Comparison of ENCODE assay signal across 9 cellular contexts in genomic region chr2:239259603-239260298, GRCh38.
A peak's percentile ranks its signal among the peaks of the same experiment; 100 is the strongest.
DNase-seq lines count a peak whose midpoint lies in the region; ATAC-seq and TF ChIP-seq lines count a peak whose summit lies in the region.
"Had no signal": no experiment of that assay in that cellular context is flagged by ENCODE, and none has a peak within 500 bp of the region (broad histone marks: within the 10 kb centered on the region; RNA-seq: fewer than 3 reads in every experiment).

No MANE protein-coding gene starts in this region.

- peaks cover 91% of the 10 kb centered on the region for H3K4me1 Mint-ChIP-seq in activated CD4-positive, alpha-beta T cell treated with anti-CD3 and anti-CD28 coated beads, Interleukin-2, amount 10 ng/mL, durations not matched to agents 7 days and 5 days

- H3K4me3 Mint-ChIP-seq in activated CD4-positive, alpha-beta T cell treated with anti-CD3 and anti-CD28 coated beads, Interleukin-2, amount 10 ng/mL, durations not matched to agents 7 days and 5 days, result peak overlapping the region; percentile 68

- H3K27me3 ChIP-seq in colonic mucosa (no peaks in the 10 kb centered on the region), suprapubic skin (no peaks in the 10 kb centered on the region)
- H3K27me3 ChIP-seq: cardiac muscle cell had no signal

- H3K27ac ChIP-seq in colonic mucosa (no peak overlapping the region), suprapubic skin (no peak overlapping the region)
- H3K27ac ChIP-seq: cardiac muscle cell had no signal

- no peak overlapping the region for H3K4me3 ChIP-seq in colonic mucosa
- no peak overlapping the region for H3K4me3 ChIP-seq in suprapubic skin
- H3K4me3 ChIP-seq: cardiac muscle cell had no signal

- peak overlapping the region; percentile 92 for H3K27ac Mint-ChIP-seq in activated CD4-positive, alpha-beta T cell treated with anti-CD3 and anti-CD28 coated beads, Interleukin-2, amount 10 ng/mL, durations not matched to agents 7 days and 5 days

- DNase-seq in activated CD4-positive, alpha-beta T cell treated with anti-CD3 and anti-CD28 coated beads, Interleukin-2, amount 10 ng/mL, durations not matched to agents 7 days and 5 days, result peak; percentile 27
- DNase-seq in activated CD4-positive, alpha-beta T cell treated with anti-CD3 and anti-CD28 coated beads for 1 hour, result no peak
- peak; percentile 46 for DNase-seq in KBM-7
- DNase-seq in colonic mucosa, result peak; percentile 16
- DNase-seq in suprapubic skin (ENCODE audit: low spot score in 2 of 2), result peak; percentile 46 to 61
- no peak for DNase-seq in SW480 (ENCODE audit: low spot score)

- intact Hi-C loops in colonic mucosa (cut with DNase I), result loop anchor here (10.0 kb wide), 1 partner anchor 625 kb away; no protein-coding TSS in a partner anchor

- no peaks in the 10 kb centered on the region for H3K36me3 ChIP-seq in colonic mucosa
- no peaks in the 10 kb centered on the region for H3K36me3 ChIP-seq in suprapubic skin
- H3K36me3 ChIP-seq: cardiac muscle cell had no signal

- H3K27me3 Mint-ChIP-seq in activated CD4-positive, alpha-beta T cell treated with anti-CD3 and anti-CD28 coated beads, Interleukin-2, amount 10 ng/mL, durations not matched to agents 7 days and 5 days, result no peaks in the 10 kb centered on the region

- POLR2A ChIA-PET in activated CD4-positive, alpha-beta T cell treated with anti-CD3 and anti-CD28 coated beads, Interleukin-2, amount 10 ng/mL, durations not matched to agents 7 days and 5 days (lab: Charles Lee), result no interaction called here

- 86% methylated on average over 18 of the region's 18 CpGs for WGBS in suprapubic skin

- H3K9me3 ChIP-seq in colonic mucosa, result no peaks in the 10 kb centered on the region
- H3K9me3 ChIP-seq in suprapubic skin, result no peaks in the 10 kb centered on the region

- no peak for TF ChIP-seq POLR2A in suprapubic skin (IDR thresholded peaks at IDR 0.05)

- ATAC-seq in HG02571 (IDR thresholded peaks at IDR 0.05; ENCODE audit: unreplicated experiment) (no peak), HG02870 (IDR thresholded peaks at IDR 0.05; ENCODE audit: unreplicated experiment) (no peak)

- in situ Hi-C loops in KBM-7 (cut with MboI; ENCODE audit: low pct_unique_long_range_greater_than_20kb, low sequenced_read_pairs), result no loop called here

- no peak for TF ChIP-seq EP300 in suprapubic skin (IDR thresholded peaks at IDR 0.05)

- TF ChIP-seq CTCF in colonic mucosa (IDR thresholded peaks at IDR 0.05), result no peak
- TF ChIP-seq CTCF in suprapubic skin (IDR thresholded peaks at IDR 0.05), result no peak

- H3K4me1 ChIP-seq in colonic mucosa (peaks cover 3% of the 10 kb centered on the region), suprapubic skin (peaks cover 33% of the 10 kb centered on the region)

- H3K9ac ChIP-seq in colonic mucosa (ENCODE audit: low read depth in 2 of 2, low read length in 2 of 2), result no peak overlapping the region

- peaks cover 14% of the 10 kb centered on the region for H3K9me3 Mint-ChIP-seq in activated CD4-positive, alpha-beta T cell treated with anti-CD3 and anti-CD28 coated beads, Interleukin-2, amount 10 ng/mL, durations not matched to agents 7 days and 5 days

- CTCF ChIA-PET in activated CD4-positive, alpha-beta T cell treated with anti-CD3 and anti-CD28 coated beads, Interleukin-2, amount 10 ng/mL, durations not matched to agents 7 days and 5 days (lab: Charles Lee), result interaction anchor here (1.2 to 1.3 kb wide), 2 partner anchors 43 to 116 kb away, joined by 3 read pairs; no protein-coding TSS in a partner anchor

- H3K36me3 Mint-ChIP-seq in activated CD4-positive, alpha-beta T cell treated with anti-CD3 and anti-CD28 coated beads, Interleukin-2, amount 10 ng/mL, durations not matched to agents 7 days and 5 days (ENCODE audit: low read depth), result peaks cover 45% of the 10 kb centered on the region

Comparison
In these comparisons a context has a peak if more than half of its experiments do, and no peak if none do; other contexts are left out.
1. DNase-seq: peak in activated CD4-positive, alpha-beta T cell treated with anti-CD3 and anti-CD28 coated beads, Interleukin-2, amount 10 ng/mL, durations not matched to agents 7 days and 5 days (single experiment), KBM-7 (single experiment), colonic mucosa (single experiment) and suprapubic skin (2 of 2); none in activated CD4-positive, alpha-beta T cell treated with anti-CD3 and anti-CD28 coated beads for 1 hour (single experiment) and SW480 (single experiment).